In genomic region chr3:12644297-12644937, GRCh38 we compare ENCODE assay signal across 12 cellular contexts. TPM values are rescaled to one million over a fixed set of nuclear protein-coding genes. Genes with fewer than 3 reads are reported as not detected.
DNase-seq lines count a peak whose midpoint lies in the region; ATAC-seq and TF ChIP-seq lines count a peak whose summit lies in the region.
"Had no signal": no experiment of that assay in that cellular context is flagged by ENCODE, and none has a peak within 500 bp of the region (broad histone marks: within the 10 kb centered on the region; RNA-seq: fewer than 3 reads in every experiment).

No MANE protein-coding gene starts in this region.

- peaks cover 97% of the 10 kb centered on the region for H4K20me1 ChIP-seq in smooth muscle cell (ENCODE audit: low read depth)

- H3K36me3 ChIP-seq in adipocyte (ENCODE audit: control insufficient read depth, insufficient read depth, low read length, severe bottlenecking) (no peaks in the 10 kb centered on the region), heart right ventricle (no peaks in the 10 kb centered on the region), smooth muscle cell (ENCODE audit: low read depth) (no peaks in the 10 kb centered on the region)

- H3K27ac ChIP-seq in heart right ventricle: peak overlapping the region in 5 of 10 donors; percentile 19 to 60 (median 44)
- peak overlapping the region; percentile 26 for H3K27ac ChIP-seq in smooth muscle cell (ENCODE audit: low read depth)

- 52 to 56% methylated on average over 6 of the region's 6 CpGs for WGBS in heart right ventricle, 2 donors
- WGBS in smooth muscle cell (ENCODE audit: low lambda C conversion rate): 53% methylated on average over 6 of the region's 6 CpGs

- H3K79me2 ChIP-seq in smooth muscle cell (ENCODE audit: low read depth): peaks cover 95% of the 10 kb centered on the region

- ATAC-seq in heart right ventricle (peak in 6 of 8 donors; percentile 12 to 88 (median 44)), HG02973 (IDR thresholded peaks at IDR 0.05; ENCODE audit: unreplicated experiment) (no peak), GM21786 (IDR thresholded peaks at IDR 0.05; ENCODE audit: unreplicated experiment) (no peak)

- peak overlapping the region; percentile 73 for H3K9ac ChIP-seq in adipocyte (ENCODE audit: low read length)
- no peak overlapping the region for H3K9ac ChIP-seq in smooth muscle cell (ENCODE audit: low read depth)

- H3K4me3 ChIP-seq in adipocyte (ENCODE audit: low read length): peak overlapping the region; percentile 33
- no peak overlapping the region for H3K4me3 ChIP-seq in heart right ventricle
- H3K4me3 ChIP-seq in smooth muscle cell: no peak overlapping the region

- H3K27me3 ChIP-seq in adipocyte (replicated peaks; ENCODE audit: control insufficient read depth, insufficient read depth, low read length): no peaks in the 10 kb centered on the region
- H3K27me3 ChIP-seq in heart right ventricle: no peaks in the 10 kb centered on the region
- no peaks in the 10 kb centered on the region for H3K27me3 ChIP-seq in smooth muscle cell (ENCODE audit: low read depth)

- peaks cover 16% of the 10 kb centered on the region for H3F3A ChIP-seq in smooth muscle cell (ENCODE audit: low read depth)

- no peak for TF ChIP-seq CTCF in heart right ventricle (IDR thresholded peaks at IDR 0.05)
- no peak for TF ChIP-seq CTCF in smooth muscle cell (IDR thresholded peaks at IDR 0.05; ENCODE audit: borderline replicate concordance, insufficient read depth, poor library complexity, severe bottlenecking)

- intact Hi-C loops in heart right ventricle (cut with DNase I): no loop called here

- peak overlapping the region; percentile 53 for H3K4me2 ChIP-seq in smooth muscle cell

- no peaks in the 10 kb centered on the region for H3K9me3 ChIP-seq in adipocyte (ENCODE audit: control insufficient read depth, low read length)
- H3K9me3 ChIP-seq in heart right ventricle: peaks cover 0 to 9% (median 0%) of the 10 kb centered on the region in 11 donors
- H3K9me3 ChIP-seq in smooth muscle cell (replicated peaks; ENCODE audit: low read depth): no peaks in the 10 kb centered on the region

- H3K4me1 ChIP-seq in adipocyte (ENCODE audit: control insufficient read depth, insufficient read depth, low read length) (peaks cover 46% of the 10 kb centered on the region), heart right ventricle (peaks cover 14 to 64% (median 53%) of the 10 kb centered on the region in 9 donors), smooth muscle cell (ENCODE audit: low read depth) (peaks cover 18% of the 10 kb centered on the region)

- no peak overlapping the region for H2AFZ ChIP-seq in smooth muscle cell (ENCODE audit: low read depth)

- DNase-seq in GM04503 (ENCODE audit: low read depth) (peak; percentile 53), adipocyte (ENCODE audit: low read depth) (peak; percentile 65), heart right ventricle (no peak), smooth muscle cell (lab: John Stamatoyannopoulos, UW; ENCODE audit: unreplicated experiment) (no peak), GM19240 (ENCODE audit: insufficient read length, low spot score) (no peak)
- no peak for DNase-seq in activated CD4-positive, alpha-beta T cell treated with anti-CD3 and anti-CD28 coated beads, Interleukin-2, amount 50 U/mL, for 48 hours
- DNase-seq: activated CD4-positive, alpha-beta T cell treated with anti-CD3 and anti-CD28 coated beads, Interleukin-2, amount 10 ng/mL, durations not matched to agents 7 days and 5 days; activated gamma-delta T cell treated with Interleukin-2 at 50 U/mL for 16 hours; NCI-H1048; NCI-H82 had no signal

RNA-seq across cellular contexts. Expression of gene RAF1, which starts 19.5 kb away (rescaled TPM):
- total RNA-seq in heart right ventricle (100 to 1,000 TPM in 9 of 10 donors, 10 to 100 TPM in 1; 98.1 to 193 (median 129) TPM), smooth muscle cell (72.2 and 75.4 TPM in 2 replicates)
- polyA plus RNA-seq in heart right ventricle (10 to 100 TPM; 65.4 to 81.5 TPM), smooth muscle cell (48.4 and 54.0 TPM in 2 replicates)

Comparison
In these comparisons a context has a peak if more than half of its experiments do, and no peak if none do; other contexts are left out.
1. DNase-seq: peak in GM04503 (single experiment) and adipocyte (single experiment); none in heart right ventricle (0 of 2), smooth muscle cell (single experiment), GM19240 (single experiment) and activated CD4-positive, alpha-beta T cell treated with anti-CD3 and anti-CD28 coated beads, Interleukin-2, amount 50 U/mL, for 48 hours (0 of 2).
2. ATAC-seq: peak in heart right ventricle (6 of 8); none in HG02973 (single experiment) and GM21786 (single experiment).